In the genomic region with DNA sequence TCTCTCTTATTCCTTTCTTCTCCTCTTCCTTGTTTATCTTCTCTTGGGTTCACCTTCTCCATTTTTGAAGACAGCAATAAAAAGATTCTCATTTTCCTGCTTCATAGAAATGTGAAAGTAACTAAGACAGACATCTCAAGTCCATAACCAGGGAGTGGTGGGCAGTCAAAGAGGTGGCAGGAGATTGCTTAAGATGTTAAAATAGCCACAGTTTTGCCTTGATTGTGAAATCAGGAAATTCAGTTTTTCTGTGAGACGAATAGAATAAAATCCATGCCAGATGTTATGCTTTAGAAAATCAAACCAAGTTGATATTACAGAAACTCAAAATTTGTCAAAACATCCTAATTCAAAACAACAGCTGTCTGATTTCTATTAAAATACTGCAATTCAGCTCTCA, we compare ENCODE assay signal across 14 cellular contexts. TPM values are rescaled to one million over a fixed set of nuclear protein-coding genes. Genes with fewer than 3 reads are reported as not detected.
DNase-seq lines count a peak whose midpoint lies in the region; ATAC-seq and TF ChIP-seq lines count a peak whose summit lies in the region.
"Had no signal": no experiment of that assay in that cellular context is flagged by ENCODE, and none has a peak within 500 bp of the region (broad histone marks: within the 10 kb centered on the region; RNA-seq: fewer than 3 reads in every experiment).

No MANE protein-coding gene starts in this region.

- no peak overlapping the region for H2BK120ac ChIP-seq in IMR-90 (ENCODE audit: low read depth, low read length)

- H3K18ac ChIP-seq in IMR-90 (ENCODE audit: low read depth, low read length), result no peak overlapping the region

- H4K5ac ChIP-seq in IMR-90 (ENCODE audit: low read depth, low read length), result no peak overlapping the region

- POLR2A ChIA-PET in IMR-90 (lab: Charles Lee; ENCODE audit: unreplicated experiment), result no interaction called here

- no peak overlapping the region for H3K4me2 ChIP-seq in IMR-90 (ENCODE audit: low read depth, low read length)

- H3K27ac Mint-ChIP-seq in nephron progenitor cell, result peak overlapping the region; percentile 5
- H3K27ac Mint-ChIP-seq: progenitor cell of endocrine pancreas had no signal

- H4K8ac ChIP-seq in IMR-90 (ENCODE audit: low read depth in 2 of 2, low read length in 2 of 2), result no peak overlapping the region

- no peak overlapping the region for H2BK20ac ChIP-seq in IMR-90 (ENCODE audit: low read depth, low read length)

- H4K20me1 ChIP-seq in IMR-90 (ENCODE audit: insufficient read depth, low read length), result no peaks in the 10 kb centered on the region

- H3K79me1 ChIP-seq in IMR-90 (ENCODE audit: low read depth in 1 of 2, low read length in 2 of 2), result no peaks in the 10 kb centered on the region

- H2BK15ac ChIP-seq in IMR-90 (ENCODE audit: low read depth, low read length), result no peak overlapping the region

- no peaks in the 10 kb centered on the region for H3K4me1 ChIP-seq in IMR-90 (ENCODE audit: control insufficient read depth, insufficient read depth, low read length)

- H4K91ac ChIP-seq in IMR-90 (ENCODE audit: insufficient read depth, low read depth, low read length), result no peak overlapping the region

- no peak overlapping the region for H3K4me3 ChIP-seq in IMR-90 (ENCODE audit: insufficient read depth, low read depth, low read length)

- no peak overlapping the region for H2AK5ac ChIP-seq in IMR-90 (ENCODE audit: low read depth, low read length)

- no peak overlapping the region for H3K4ac ChIP-seq in IMR-90 (ENCODE audit: low read depth, low read length)

- no peaks in the 10 kb centered on the region for H3K36me3 ChIP-seq in IMR-90 (ENCODE audit: control insufficient read depth, insufficient read depth, low read length)

- no peak overlapping the region for H2AFZ ChIP-seq in IMR-90 (replicated peaks; ENCODE audit: low read length, poor library complexity)

- no peak overlapping the region for H3K56ac ChIP-seq in IMR-90 (ENCODE audit: extremely low read depth, insufficient read depth, low read length)

- no peak overlapping the region for H3K9ac ChIP-seq in IMR-90 (ENCODE audit: low read depth, low read length)

- TF ChIP-seq CTCF in IMR-90 (conservative IDR thresholded peaks at IDR 0.05; ENCODE audit: low read depth, low read length), result no peak
- no peak for TF ChIP-seq CTCF in nephron progenitor cell (IDR thresholded peaks at IDR 0.05)

- DNase-seq in AG20443 (ENCODE audit: low spot score), result peak; percentile 23
- DNase-seq in IMR-90, result no peak
- peak; percentile 84 for DNase-seq in SKM-1 treated with dmso at 0.1 percent for 144 hours (lab: John Stamatoyannopoulos, UW; ENCODE audit: unreplicated experiment)
- no peak for DNase-seq in nephron progenitor cell
- no peak for DNase-seq in activated T-cell treated with anti-CD3 and anti-CD28 coated beads, Interleukin-2, amount 50 U/mL, for 48 hours
- DNase-seq in epidermal melanocyte (ENCODE audit: insufficient read length, low spot score), result no peak
- DNase-seq in HPDE6-E6E7 (ENCODE audit: extremely low spot score), result no peak
- DNase-seq in posterior vena cava (ENCODE audit: low spot score), result no peak
- DNase-seq: activated effector memory CD4-positive, alpha-beta T cell treated with Interleukin-2 at 50 U/mL for 16 hours; cortex of kidney; NK-92 treated with Interleukin-12 subunit alpha and Interleukin-12 subunit beta, amount 100 ng/mL, for 24 hours had no signal

- peaks cover 5% of the 10 kb centered on the region for H3K27me3 Mint-ChIP-seq in nephron progenitor cell (ENCODE audit: low read depth, poor library complexity)
- H3K27me3 Mint-ChIP-seq: progenitor cell of endocrine pancreas had no signal

- intact Hi-C loops in IMR-90 (cut with micrococcal nuclease) (loop anchor here (1.0 kb wide), 1 partner anchor 96 kb away; no protein-coding TSS in a partner anchor), posterior vena cava (cut with DNase I) (loop anchor here (5.0 to 10.0 kb wide), 2 partner anchors 90 to 93 kb away; no protein-coding TSS in a partner anchor)

- CTCF ChIA-PET in IMR-90 (lab: Yijun Ruan, JAX), result interaction anchor here (0.6 to 1.8 kb wide), 16 partner anchors 8 to 109 kb away, joined by 3 to 13 read pairs (median 4); no protein-coding TSS in a partner anchor

- no peaks in the 10 kb centered on the region; the same call in 1 of the 2 replicates for H3K9me1 ChIP-seq in IMR-90 (ENCODE audit: insufficient read depth, low read length)

- H3K14ac ChIP-seq in IMR-90 (replicated peaks; ENCODE audit: low read depth, low read length), result no peak overlapping the region

- no peak overlapping the region for H3K23ac ChIP-seq in IMR-90 (ENCODE audit: low read depth, low read length)

- H3K36me3 Mint-ChIP-seq in nephron progenitor cell (ENCODE audit: low read depth), result no peaks in the 10 kb centered on the region

- no CpG with 5 or more reads among the region's 1 CpG for WGBS in IMR-90 (ENCODE audit: extremely low coverage in 2 of 2, insufficient read length in 1 of 2), 2 experiments

- dilution Hi-C loops in IMR-90 (cut with HindIII; ENCODE audit: low sequenced_read_pairs, unreplicated experiment), result no loop called here

- no peak for TF ChIP-seq POLR2A in IMR-90 (IDR thresholded peaks at IDR 0.05; ENCODE audit: low read depth, low read length)

- H3K9me3 Mint-ChIP-seq in nephron progenitor cell, result no peaks in the 10 kb centered on the region

- no TSS peak for BruUV-seq in IMR-90 (replicated peaks; lab: Mats Ljungman, UMichigan)

- no peak overlapping the region for H3K27ac ChIP-seq in IMR-90 (ENCODE audit: insufficient read depth, low read length)
- H3K27ac ChIP-seq: VCaP had no signal

- H2AK9ac ChIP-seq in IMR-90 (replicated peaks; ENCODE audit: low read depth, low read length, poor library complexity), result no peak overlapping the region

- no peak overlapping the region for H3K4me3 Mint-ChIP-seq in nephron progenitor cell

- no peaks in the 10 kb centered on the region for H3K9me3 ChIP-seq in IMR-90 (ENCODE audit: control insufficient read depth, insufficient read depth, low read length)

- H2BK5ac ChIP-seq in IMR-90 (ENCODE audit: low read depth, low read length, poor library complexity, severe bottlenecking), result no peak overlapping the region

- peaks cover 2% of the 10 kb centered on the region for H3K4me1 Mint-ChIP-seq in nephron progenitor cell

- no peak for TF ChIP-seq RAD21 in IMR-90 (IDR thresholded peaks at IDR 0.05; ENCODE audit: low read length)

- ATAC-seq in IMR-90 (ENCODE audit: low read depth), result no peak

- in situ Hi-C loops in IMR-90 (cut with MboI; ENCODE audit: low sequenced_read_pairs), result no loop called here

- H3K27me3 ChIP-seq in IMR-90 (ENCODE audit: control insufficient read depth, insufficient read depth, low read length), result no peaks in the 10 kb centered on the region

TF ChIP-seq in IMR-90, 13 proteins besides CTCF, POLR2A, EP300 and RAD21:
- TF ChIP-seq, protein P1, sequence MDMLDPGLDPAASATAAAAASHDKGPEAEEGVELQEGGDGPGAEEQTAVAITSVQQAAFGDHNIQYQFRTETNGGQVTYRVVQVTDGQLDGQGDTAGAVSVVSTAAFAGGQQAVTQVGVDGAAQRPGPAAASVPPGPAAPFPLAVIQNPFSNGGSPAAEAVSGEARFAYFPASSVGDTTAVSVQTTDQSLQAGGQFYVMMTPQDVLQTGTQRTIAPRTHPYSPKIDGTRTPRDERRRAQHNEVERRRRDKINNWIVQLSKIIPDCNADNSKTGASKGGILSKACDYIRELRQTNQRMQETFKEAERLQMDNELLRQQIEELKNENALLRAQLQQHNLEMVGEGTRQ (IDR thresholded peaks at IDR 0.05; ENCODE audit: low read depth, low read length), result no peak
- TF ChIP-seq MXI1 (IDR thresholded peaks at IDR 0.05; ENCODE audit: borderline replicate concordance, low read depth, low read length), result no peak
- peak; percentile 44; the same call in 1 of the 2 replicates for TF ChIP-seq CEBPB (IDR thresholded peaks at IDR 0.05; ENCODE audit: low read depth, low read length)

RNA-seq across cellular contexts. Expression of a gene that starts 57.2 kb away (rescaled TPM):
- total RNA-seq in IMR-90 (2012; rRNA removed) (not detected in 2 replicates), posterior vena cava (under 1 TPM; 0.05 to 0.14 TPM)
- not detected in 2 replicates for polyA plus RNA-seq in IMR-90 (2012; rRNA removed)
- not detected in 2 replicates for polyA plus RNA-seq in IMR-90 (2012; cell fraction: cytosol; rRNA removed)
- not detected in 2 replicates for polyA plus RNA-seq in IMR-90 (2012; cell fraction: nucleus; rRNA removed; ENCODE audit: low replicate concordance)
- polyA plus RNA-seq: AG04450 had no signal

Comparison
In these comparisons a context has a peak if more than half of its experiments do, and no peak if none do; other contexts are left out.
1. DNase-seq: peak in AG20443 (single experiment) and SKM-1 treated with dmso at 0.1 percent for 144 hours (single experiment); none in IMR-90 (single experiment), nephron progenitor cell (single experiment), activated T-cell treated with anti-CD3 and anti-CD28 coated beads, Interleukin-2, amount 50 U/mL, for 48 hours (0 of 2), epidermal melanocyte (single experiment), HPDE6-E6E7 (single experiment) and posterior vena cava (single experiment).